In genomic region chr7:78499966-78500365, GRCh38 we compare ENCODE assay signal across 23 cellular contexts.
DNase-seq lines count a peak whose midpoint lies in the region; ATAC-seq, FAIRE-seq and TF ChIP-seq lines count a peak whose summit lies in the region.
"Had no signal": no experiment of that assay in that cellular context is flagged by ENCODE, and none has a peak within 500 bp of the region (broad histone marks: within the 10 kb centered on the region; RNA-seq: fewer than 3 reads in every experiment).

No MANE protein-coding gene starts in this region.

- H3K27me3 ChIP-seq in astrocyte (ENCODE audit: insufficient read depth, low read length) = no peaks in the 10 kb centered on the region

- no peak for FAIRE-seq in astrocyte (lab: Jason Lieb, UNC)
- FAIRE-seq: GM12891, K562 had no signal

- H3K27ac ChIP-seq in astrocyte (ENCODE audit: low read depth, low read length) = no peak overlapping the region

- H3K4me3 Mint-ChIP-seq in HFFc6 (no peak overlapping the region), astrocyte (ENCODE audit: unreplicated experiment) (no peak overlapping the region)
- H3K4me3 Mint-ChIP-seq: B cell, CD14-positive monocyte had no signal

- no peaks in the 10 kb centered on the region for H3K27me3 Mint-ChIP-seq in HFFc6 (ENCODE audit: insufficient read depth)
- no peaks in the 10 kb centered on the region for H3K27me3 Mint-ChIP-seq in astrocyte (ENCODE audit: low read depth, unreplicated experiment)
- H3K27me3 Mint-ChIP-seq: B cell had no signal

- H2AFZ ChIP-seq in astrocyte (ENCODE audit: low read depth, low read length) = no peak overlapping the region

- H3K4me1 Mint-ChIP-seq in HFFc6 (ENCODE audit: low read depth) (peaks cover 17% of the 10 kb centered on the region), astrocyte (ENCODE audit: low read depth, unreplicated experiment) (peaks cover 13% of the 10 kb centered on the region)
- H3K4me1 Mint-ChIP-seq: B cell, CD14-positive monocyte had no signal

- no peaks in the 10 kb centered on the region for H3K4me1 ChIP-seq in astrocyte (ENCODE audit: insufficient read depth, low read length)

- H3K9me3 ChIP-seq in astrocyte (ENCODE audit: insufficient read depth, low read depth, low read length) = no peaks in the 10 kb centered on the region
- H3K9me3 ChIP-seq: SK-N-SH had no signal

- H3K36me3 Mint-ChIP-seq in HFFc6 (ENCODE audit: low read depth) = no peaks in the 10 kb centered on the region; the same call in 1 of the 2 replicates
- no peaks in the 10 kb centered on the region for H3K36me3 Mint-ChIP-seq in astrocyte (ENCODE audit: low read depth, unreplicated experiment)
- H3K36me3 Mint-ChIP-seq: CD14-positive monocyte had no signal

- no peaks in the 10 kb centered on the region for H3K9me3 Mint-ChIP-seq in HFFc6
- H3K9me3 Mint-ChIP-seq in astrocyte (ENCODE audit: unreplicated experiment) = no peaks in the 10 kb centered on the region

- no peaks in the 10 kb centered on the region for H3K36me3 ChIP-seq in astrocyte (ENCODE audit: insufficient read depth, low read length)

- H3K9ac ChIP-seq in astrocyte (ENCODE audit: low read length) = no peak overlapping the region
- H3K9ac ChIP-seq: SK-N-SH had no signal

- H3K4me3 ChIP-seq in AG10803 (ENCODE audit: low read length) = no peak overlapping the region
- no peak overlapping the region for H3K4me3 ChIP-seq in astrocyte (ENCODE audit: insufficient read depth, low read depth, low read length)
- no peak overlapping the region for H3K4me3 ChIP-seq in fibroblast of mammary gland (ENCODE audit: control insufficient read depth, low read depth, low read length)
- H3K4me3 ChIP-seq: K562 had no signal

- H3K27ac Mint-ChIP-seq in HFFc6 = no peak overlapping the region
- H3K27ac Mint-ChIP-seq in astrocyte (ENCODE audit: unreplicated experiment) = no peak overlapping the region
- H3K27ac Mint-ChIP-seq: B cell, CD14-positive monocyte had no signal

- no peak overlapping the region for H3K4me2 ChIP-seq in astrocyte (ENCODE audit: low read length)
- H3K4me2 ChIP-seq: SK-N-SH had no signal

- intact Hi-C loops in posterior vena cava (cut with DNase I) = no loop called here

- H3K79me2 ChIP-seq in astrocyte (ENCODE audit: insufficient read depth, low read length) = no peaks in the 10 kb centered on the region

- ATAC-seq in HG03520 (IDR thresholded peaks at IDR 0.05; ENCODE audit: unreplicated experiment) (no peak), HG02870 (IDR thresholded peaks at IDR 0.05; ENCODE audit: unreplicated experiment) (no peak)
- ATAC-seq: HCT116, K562, Panc1 had no signal

- no peak for TF ChIP-seq CTCF in AG10803 (conservative IDR thresholded peaks at IDR 0.05; ENCODE audit: low read length)
- TF ChIP-seq CTCF in HFFc6 (IDR thresholded peaks at IDR 0.05) = no peak
- TF ChIP-seq CTCF in astrocyte (IDR thresholded peaks at IDR 0.05; ENCODE audit: insufficient read depth, low read depth, low read length) = no peak
- TF ChIP-seq CTCF in fibroblast of mammary gland (conservative IDR thresholded peaks at IDR 0.05; ENCODE audit: control insufficient read depth, insufficient read depth, low read depth, low read length) = no peak

- DNase-seq in AG10803 (ENCODE audit: low read depth) (peak; percentile 39), HFFc6 (peak; percentile 27), astrocyte (ENCODE audit: low read depth) (peak; percentile 3), fibroblast of mammary gland (ENCODE audit: low read depth) (peak; percentile 42), posterior vena cava (ENCODE audit: low spot score) (no peak), HuH-7.5 (ENCODE audit: low spot score) (no peak)
- DNase-seq: 8988T, GOT3, NCI-H1105, NCI-H2029 treated with DMSO at 0.1 percent for 48 hours, NCI-H2171, NCI-H524 treated with DMSO at 0.1 percent for 48 hours, NCI-H82, SIG-M5, SK-N-SH had no signal

- H4K20me1 ChIP-seq in astrocyte (ENCODE audit: insufficient read depth, low read length) = no peaks in the 10 kb centered on the region

Comparison
In these comparisons a context has a peak if more than half of its experiments do, and no peak if none do; other contexts are left out.
1. DNase-seq: peak in AG10803 (single experiment), HFFc6 (single experiment), astrocyte (single experiment) and fibroblast of mammary gland (single experiment); none in posterior vena cava (single experiment) and HuH-7.5 (single experiment).